ENCODE assay signal across 18 cellular contexts in the genomic region with DNA sequence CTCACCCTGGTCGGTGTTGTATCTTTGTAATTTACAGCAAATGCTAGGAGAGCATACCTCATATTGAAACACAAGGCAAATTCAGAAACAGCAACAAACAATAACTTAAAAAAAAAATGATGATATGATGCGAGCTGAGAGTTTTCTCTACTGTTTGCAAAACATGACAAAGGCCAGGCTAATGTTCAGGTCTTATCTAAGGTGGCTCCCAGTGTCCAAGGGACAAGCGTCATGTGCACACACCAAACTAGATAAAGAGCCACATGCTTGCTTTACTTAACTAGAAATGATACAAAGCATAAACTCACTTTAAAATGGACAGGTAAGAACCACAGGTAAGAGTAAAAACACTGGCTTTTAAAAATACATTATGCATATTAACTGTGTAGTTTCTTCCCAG.
DNase-seq lines count a peak whose midpoint lies in the region; ATAC-seq and TF ChIP-seq lines count a peak whose summit lies in the region.
"Had no signal": no experiment of that assay in that cellular context is flagged by ENCODE, and none has a peak within 500 bp of the region (broad histone marks: within the 10 kb centered on the region; RNA-seq: fewer than 3 reads in every experiment).

No MANE protein-coding gene starts in this region.

- DNase-seq in Right ventricle myocardium superior (no peak), right atrium auricular region (ENCODE audit: low spot score) (no peak), body of pancreas (peak in 2 of 4 donors; percentile 36 to 50), mucosa of gallbladder (ENCODE audit: low spot score) (peak; percentile 65), transverse colon (no peak), Ammon's horn (ENCODE audit: low spot score) (no peak), A172 (ENCODE audit: low spot score) (no peak)
- DNase-seq: aorta, BE2C, DND-41, hypothalamus, NCI-H1417 treated with DMSO at 0.1 percent for 48 hours, NCI-H446, occipital lobe, substantia nigra had no signal

- TF ChIP-seq CTCF in right atrium auricular region (IDR thresholded peaks at IDR 0.05): no peak
- no peak for TF ChIP-seq CTCF in body of pancreas (IDR thresholded peaks at IDR 0.05)
- TF ChIP-seq CTCF in transverse colon (IDR thresholded peaks at IDR 0.05): no peak

- intact Hi-C loops in Right ventricle myocardium superior (cut with DNase I) (no loop called here), body of pancreas (cut with DNase I) (no loop called here), transverse colon (cut with DNase I; ENCODE audit: low total_unique reads) (no loop called here)

- H3K36me3 ChIP-seq in right atrium auricular region (no peaks in the 10 kb centered on the region), body of pancreas (replicated peaks in 1 of 2; ENCODE audit: insufficient read depth in 1 of 2, low read depth in 2 of 2) (no peaks in the 10 kb centered on the region), transverse colon (no peaks in the 10 kb centered on the region)
- H3K36me3 ChIP-seq: BE2C had no signal

- WGBS in body of pancreas, 2 donors: 21 to 28% methylated on average over 3 of the region's 3 CpGs
- 52 to 71% methylated on average over 3 of the region's 3 CpGs for WGBS in transverse colon (ENCODE audit: low coverage in 1 of 2), 2 donors

- H3K4me1 ChIP-seq in right atrium auricular region (peaks cover 4 to 61% of the 10 kb centered on the region in 2 donors), body of pancreas (peaks cover 59% of the 10 kb centered on the region), transverse colon (peaks cover 36 to 73% (median 50%) of the 10 kb centered on the region in 4 donors)

- H3K4me3 ChIP-seq in right atrium auricular region: no peak overlapping the region
- no peak overlapping the region for H3K4me3 ChIP-seq in body of pancreas
- no peak overlapping the region for H3K4me3 ChIP-seq in transverse colon
- H3K4me3 ChIP-seq: lung had no signal

- H3K27me3 ChIP-seq in right atrium auricular region: no peaks in the 10 kb centered on the region
- no peaks in the 10 kb centered on the region for H3K27me3 ChIP-seq in body of pancreas
- no peaks in the 10 kb centered on the region for H3K27me3 ChIP-seq in transverse colon
- H3K27me3 ChIP-seq: BE2C had no signal

- H3K9me3 ChIP-seq in right atrium auricular region (no peaks in the 10 kb centered on the region), body of pancreas (no peaks in the 10 kb centered on the region), transverse colon (no peaks in the 10 kb centered on the region)
- H3K9me3 ChIP-seq: BE2C had no signal

- TF ChIP-seq POLR2A in body of pancreas (IDR thresholded peaks at IDR 0.05) (peak in 1 of 3 donors; percentile 25), transverse colon (IDR thresholded peaks at IDR 0.05) (no peak)

- ATAC-seq in Right ventricle myocardium superior (ENCODE audit: poor library complexity) (peak; percentile 58), body of pancreas (peak; percentile 58), HG02759 (IDR thresholded peaks at IDR 0.05; ENCODE audit: unreplicated experiment) (no peak)

- no peak for TF ChIP-seq EP300 in transverse colon (IDR thresholded peaks at IDR 0.05; ENCODE audit: low read depth)

- H3K27ac ChIP-seq in right atrium auricular region (peak overlapping the region in 1 of 2 donors; percentile 18), body of pancreas (peak overlapping the region; percentile 64 to 87 (median 68)), transverse colon (peak overlapping the region; percentile 74 to 84 (median 81))
- H3K27ac ChIP-seq: KMS-11 had no signal

- in situ Hi-C loops in transverse colon (cut with MboI; ENCODE audit: low pct_ligation_motif_present in 1 of 4, low pct_unique_long_range_greater_than_20kb in 1 of 4, low sequenced_read_pairs in 3 of 4): no loop called here
